Comparison of ENCODE assay signal across 8 cellular contexts in genomic region chr14:95523051-95523817, GRCh38. TPM values are rescaled to one million over a fixed set of nuclear protein-coding genes. Genes with fewer than 3 reads are reported as not detected.
DNase-seq lines count a peak whose midpoint lies in the region; ATAC-seq and TF ChIP-seq lines count a peak whose summit lies in the region.

No MANE protein-coding gene starts in this region.

- peak; percentile 49 for DNase-seq in DND-41
- DNase-seq in Peyer's patch = peak in 2 of 3 donors; percentile 17 to 45
- no peak for DNase-seq in astrocyte of the spinal cord (ENCODE audit: low read depth, low spot score)
- DNase-seq in GM10266 (ENCODE audit: extremely low spot score) = no peak
- no peak for DNase-seq in iPS-NIHi7 (ENCODE audit: extremely low spot score)

- H3K36me3 ChIP-seq in DND-41 (ENCODE audit: insufficient read depth, low read length) (no peaks in the 10 kb centered on the region), Peyer's patch (no peaks in the 10 kb centered on the region), neutrophil (no peaks in the 10 kb centered on the region)

- TF ChIP-seq CTCF in DND-41 (IDR thresholded peaks at IDR 0.05; ENCODE audit: borderline replicate concordance, extremely low read depth, low read length, poor library complexity, severe bottlenecking) = no peak
- no peak for TF ChIP-seq CTCF in Peyer's patch (IDR thresholded peaks at IDR 0.05)
- TF ChIP-seq CTCF in astrocyte of the spinal cord (IDR thresholded peaks at IDR 0.05; ENCODE audit: low read depth, low read length) = no peak
- TF ChIP-seq CTCF in neutrophil (IDR thresholded peaks at IDR 0.05) = no peak
- TF ChIP-seq CTCF in GM10266 (IDR thresholded peaks at IDR 0.05; ENCODE audit: control insufficient read depth, insufficient read depth, low read depth, missing control alignments) = no peak

- no peaks in the 10 kb centered on the region for H3K79me2 ChIP-seq in DND-41 (ENCODE audit: insufficient read depth, low read length)

- ATAC-seq in DND-41 (ENCODE audit: insufficient read depth, low read depth) (peak; percentile 50), HG03039 (IDR thresholded peaks at IDR 0.05; ENCODE audit: unreplicated experiment) (no peak), HG03378 (IDR thresholded peaks at IDR 0.05; ENCODE audit: unreplicated experiment) (no peak)

- peak overlapping the region; percentile 25 for H3K9ac ChIP-seq in DND-41 (ENCODE audit: low read depth, low read length)

- H3K9me3 ChIP-seq in DND-41 (ENCODE audit: insufficient read depth, low read length, severe bottlenecking) (no peaks in the 10 kb centered on the region), Peyer's patch (no peaks in the 10 kb centered on the region), neutrophil (no peaks in the 10 kb centered on the region)

- in situ Hi-C loops in astrocyte of the spinal cord (cut with HindIII; ENCODE audit: low sequenced_read_pairs) = no loop called here

- peaks cover 4% of the 10 kb centered on the region; the same call in 1 of the 2 replicates for H4K20me1 ChIP-seq in DND-41 (ENCODE audit: insufficient read depth, low read length)

- H3K27me3 ChIP-seq in DND-41 (ENCODE audit: insufficient read depth, low read length, poor library complexity) = no peaks in the 10 kb centered on the region
- no peaks in the 10 kb centered on the region for H3K27me3 ChIP-seq in Peyer's patch
- H3K27me3 ChIP-seq in neutrophil = no peaks in the 10 kb centered on the region

- H2AFZ ChIP-seq in DND-41 (ENCODE audit: low read depth, low read length) = peak overlapping the region; percentile 31; the same call in 1 of the 2 replicates

- TF ChIP-seq POLR2A in Peyer's patch (IDR thresholded peaks at IDR 0.05) = no peak

- H3K27ac ChIP-seq in DND-41 (ENCODE audit: low read length) = peak overlapping the region; percentile 68
- H3K27ac ChIP-seq in Peyer's patch = peak overlapping the region; percentile 25 to 64 (median 46)
- H3K27ac ChIP-seq in neutrophil = peak overlapping the region; percentile 84

- peak overlapping the region in 1 of 2 experiments; percentile 26; a peak in 1 of 4 replicates for H3K4me3 ChIP-seq in DND-41 (ENCODE audit: low read depth in 1 of 2, low read length in 2 of 2)
- peak overlapping the region in 1 of 4 donors; percentile 20 for H3K4me3 ChIP-seq in Peyer's patch
- peak overlapping the region; percentile 19 for H3K4me3 ChIP-seq in astrocyte of the spinal cord (ENCODE audit: low read depth, low read length)
- H3K4me3 ChIP-seq in neutrophil (ENCODE audit: low read depth in 1 of 2, low read length in 1 of 2) = peak overlapping the region; percentile 4 to 40

- H3K4me1 ChIP-seq in DND-41 (ENCODE audit: insufficient read depth, low read length) = peaks cover 36% of the 10 kb centered on the region
- peaks cover 5 to 65% (median 10%) of the 10 kb centered on the region in 4 donors for H3K4me1 ChIP-seq in Peyer's patch
- peaks cover 80 to 93% of the 10 kb centered on the region in 2 experiments for H3K4me1 ChIP-seq in neutrophil (ENCODE audit: control insufficient read depth in 1 of 2, insufficient read depth in 1 of 2, low read depth in 1 of 2, low read length in 1 of 2)

- H3K4me2 ChIP-seq in DND-41 (ENCODE audit: insufficient read depth, low read length) = peak overlapping the region; percentile 40; the same call in 1 of the 2 replicates

RNA-seq across cellular contexts. Expression of gene SYNE3, which starts 6.8 kb away (rescaled TPM):
- total RNA-seq in Peyer's patch = 10 to 100 TPM in 3 of 4 donors, 1 to 10 TPM in 1; 7.2 to 35.5 (median 13.1) TPM

RNA-seq across cellular contexts. Expression of gene GLRX5, which starts 11.6 kb away (rescaled TPM):
- 10 to 100 TPM; 24.8 to 42.7 (median 29.5) TPM for total RNA-seq in Peyer's patch

Comparison
In these comparisons a context has a peak if more than half of its experiments do, and no peak if none do; other contexts are left out.
1. DNase-seq: peak in DND-41 (single experiment) and Peyer's patch (2 of 3); none in astrocyte of the spinal cord (single experiment), GM10266 (single experiment) and iPS-NIHi7 (single experiment).
2. Peak in every context shown above with its lines, with median percentiles within 50 percentile points of each other: H3K27ac ChIP-seq.